Comparison of ENCODE assay signal across 1 cellular context in the genomic region with DNA sequence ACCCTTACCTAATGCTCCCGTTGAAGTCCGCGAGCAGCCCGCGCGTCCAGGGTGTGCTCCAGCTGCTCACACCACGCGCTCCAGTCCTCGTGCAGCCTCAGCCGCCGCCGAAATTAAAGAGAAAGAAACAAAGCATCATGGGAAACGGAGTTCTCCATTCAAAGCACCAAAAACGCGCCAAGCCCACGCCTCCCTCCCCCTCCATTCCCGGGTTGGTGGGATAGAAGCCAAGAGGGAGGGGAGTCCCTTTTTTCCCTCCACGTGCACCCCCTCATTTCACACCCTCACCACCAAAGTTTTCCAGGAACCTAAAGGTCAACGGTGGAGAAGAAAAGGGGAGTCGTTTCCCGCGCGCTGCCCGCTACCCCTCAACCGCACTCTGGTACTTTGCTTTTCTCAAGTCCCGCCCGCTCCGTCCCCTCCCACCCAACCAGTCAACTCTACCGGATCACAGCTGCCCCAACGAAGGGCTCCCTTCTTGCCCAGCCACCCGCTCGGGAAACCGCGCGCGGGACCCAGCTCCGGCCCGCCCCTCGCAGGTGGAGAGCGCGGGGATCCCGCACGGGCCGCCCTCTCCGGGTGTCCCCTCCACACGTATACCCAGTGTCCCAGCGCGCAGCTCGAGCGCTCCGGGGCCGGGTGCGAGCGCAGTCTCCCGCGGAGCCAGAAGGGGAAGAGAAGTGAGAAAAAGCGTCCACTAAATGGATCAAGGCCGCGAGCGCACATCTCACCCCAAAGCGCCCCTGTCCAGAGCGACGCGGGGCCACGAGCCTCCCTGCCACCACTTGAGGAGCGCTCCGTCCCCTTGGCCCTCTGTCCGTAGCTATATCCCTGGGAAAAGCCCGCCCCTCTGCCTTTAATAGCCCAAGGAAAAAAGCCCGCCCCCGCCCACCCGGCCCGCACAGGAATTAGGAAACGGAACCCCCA.
A peak's percentile ranks its signal among the peaks of the same experiment; 100 is the strongest.
TF ChIP-seq lines count a peak whose summit lies in the region.

No MANE protein-coding gene starts in this region.

TF ChIP-seq in WTC11, 78 proteins besides CTCF, POLR2A, EP300 and RAD21 (continued from another document):
- TF ChIP-seq TEAD1 (CRISPR knock-in tag; IDR thresholded peaks at IDR 0.05), result 0 out of 2 replicates have a peak, but pooled peaks have one; percentile 20
- TF ChIP-seq ZNF232 (CRISPR knock-in tag; IDR thresholded peaks at IDR 0.05), result 0 out of 2 replicates have a peak, but pooled peaks have one; percentile 39
